Comparison of ENCODE assay signal across 8 cellular contexts in the genomic region with DNA sequence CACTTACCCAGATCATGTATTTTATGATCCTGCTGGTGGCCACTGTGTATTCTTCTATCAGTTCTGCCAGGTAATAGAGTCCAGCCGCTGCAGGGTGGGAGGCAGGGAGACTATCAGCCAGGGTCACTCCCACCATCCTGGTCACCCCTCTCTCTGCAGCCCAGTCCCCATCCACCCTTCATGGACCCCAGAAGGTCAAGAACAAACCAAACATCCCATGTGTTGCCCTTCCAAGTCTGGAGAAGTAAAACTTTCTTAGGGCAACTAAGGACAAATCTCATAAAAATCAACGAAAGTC. TPM values are rescaled to one million over a fixed set of nuclear protein-coding genes. Genes with fewer than 3 reads are reported as not detected.
A peak's percentile ranks its signal among the peaks of the same experiment; 100 is the strongest.
DNase-seq lines count a peak whose midpoint lies in the region; ATAC-seq and TF ChIP-seq lines count a peak whose summit lies in the region.

No MANE protein-coding gene starts in this region.

- peaks cover 32% of the 10 kb centered on the region for H3K36me3 ChIP-seq in left ventricle myocardium inferior
- peaks cover 16% of the 10 kb centered on the region for H3K36me3 ChIP-seq in skeletal muscle satellite cell (ENCODE audit: insufficient read depth, low read length)

- H3K27ac ChIP-seq in VCaP = peak overlapping the region; percentile 78
- no peak overlapping the region for H3K27ac ChIP-seq in left ventricle myocardium inferior (replicated peaks)

- H3K9ac ChIP-seq in skeletal muscle satellite cell (ENCODE audit: low read depth, low read length) = peak overlapping the region; percentile 93

- intact Hi-C loops in left ventricle myocardium inferior (cut with micrococcal nuclease) = no loop called here

- H3K9me3 ChIP-seq in left ventricle myocardium inferior (replicated peaks) = no peaks in the 10 kb centered on the region
- no peaks in the 10 kb centered on the region for H3K9me3 ChIP-seq in skeletal muscle satellite cell (replicated peaks; ENCODE audit: low read length)

- peaks cover 47% of the 10 kb centered on the region for H3K4me1 ChIP-seq in left ventricle myocardium inferior
- peaks cover 15% of the 10 kb centered on the region for H3K4me1 ChIP-seq in skeletal muscle satellite cell (ENCODE audit: control insufficient read depth, insufficient read depth, low read length)

- H3K27me3 ChIP-seq in left ventricle myocardium inferior (ENCODE audit: low read depth) (no peaks in the 10 kb centered on the region), skeletal muscle satellite cell (ENCODE audit: control insufficient read depth, insufficient read depth, low read length) (peaks cover under 1% of the 10 kb centered on the region)

- in situ Hi-C loops in GM13976 (cut with MboI; ENCODE audit: low sequenced_read_pairs, unreplicated experiment) = no loop called here

- TF ChIP-seq CTCF in GM13976 (IDR thresholded peaks at IDR 0.05; ENCODE audit: borderline replicate concordance, control extremely low read depth, extremely low read depth, insufficient read depth, missing control alignments) (no peak), VCaP (conservative IDR thresholded peaks at IDR 0.05) (no peak), left ventricle myocardium inferior (IDR thresholded peaks at IDR 0.05; ENCODE audit: borderline replicate concordance) (no peak)

- DNase-seq in GM13976 (ENCODE audit: low spot score) = peak; percentile 4
- DNase-seq in left ventricle myocardium inferior = no peak
- DNase-seq in NCI-H82 treated with DMSO at 0.1 percent for 48 hours (lab: John Stamatoyannopoulos, UW; ENCODE audit: unreplicated experiment) = no peak
- no peak for DNase-seq in ecto neural progenitor cell (ENCODE audit: low spot score)
- no peak for DNase-seq in NCI-H2227 (lab: John Stamatoyannopoulos, UW; ENCODE audit: unreplicated experiment)

- ATAC-seq in GM19395 (IDR thresholded peaks at IDR 0.05; ENCODE audit: unreplicated experiment) = no peak

- peak overlapping the region; percentile 96 for H3K4me2 ChIP-seq in skeletal muscle satellite cell (ENCODE audit: low read length)

- peak overlapping the region; percentile 100 for H3K4me3 ChIP-seq in left ventricle myocardium inferior
- H3K4me3 ChIP-seq in skeletal muscle satellite cell (ENCODE audit: low read length) = peak overlapping the region; percentile 94

RNA-seq across cellular contexts. Expression of gene TEX261, which starts 1.0 kb away (rescaled TPM):
- total RNA-seq in left ventricle myocardium inferior = 50.7 TPM
- 20.8 and 28.6 TPM in 2 replicates for total RNA-seq in skeletal muscle satellite cell (2012; rRNA removed)

RNA-seq across cellular contexts. Expression of gene ANKRD53, which starts 15.2 kb away (rescaled TPM):
- 0.33 TPM for total RNA-seq in left ventricle myocardium inferior
- total RNA-seq in skeletal muscle satellite cell (2012; rRNA removed) = 0.44 and 2.5 TPM in 2 replicates

RNA-seq across cellular contexts. Expression of gene ATP6V1B1, which starts 57.9 kb away (rescaled TPM):
- total RNA-seq in left ventricle myocardium inferior = not detected
- 1.3 TPM in 1 of 2 replicates, not detected in the other for total RNA-seq in skeletal muscle satellite cell (2012; rRNA removed)
